ENCODE assay signal across 20 cellular contexts in the genomic region with DNA sequence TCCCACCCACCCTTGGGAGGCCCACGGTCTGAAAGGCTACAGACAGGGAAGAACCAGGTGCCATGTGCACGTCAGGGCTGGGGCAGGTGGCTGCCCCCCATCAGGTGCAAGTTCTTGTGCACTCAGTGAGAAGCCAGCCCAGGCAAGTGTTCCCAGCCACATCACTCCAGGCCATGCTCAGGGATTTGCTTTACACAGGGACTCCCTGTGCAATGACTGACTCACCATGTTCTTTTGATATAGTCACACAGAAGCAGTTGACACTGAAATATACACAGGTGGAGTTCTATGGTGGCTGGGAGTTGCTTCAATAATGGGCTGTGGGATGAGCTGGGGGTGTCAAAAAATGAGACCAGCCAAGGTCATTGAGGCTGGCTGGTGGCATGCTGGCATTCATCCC.
"Had no signal": no experiment of that assay in that cellular context is flagged by ENCODE, and none has a peak within 500 bp of the region (broad histone marks: within the 10 kb centered on the region; RNA-seq: fewer than 3 reads in every experiment).

No MANE protein-coding gene starts in this region.

- ATAC-seq: left ventricle myocardium superior; lower lobe of right lung; natural killer cell; sciatic nerve; stimulated activated effector memory CD8-positive, alpha-beta T cell treated with anti-CD3 and anti-CD28 coated beads, Interleukin-12 subunit alpha, Interleukin-12 subunit beta, amount 100 ng/mL, for 72 hours; upper lobe of right lung had no signal

- H3K27ac ChIP-seq: esophagus squamous epithelium, lower lobe of right lung, neutrophil, parathyroid adenoma, suprapubic skin, transverse colon, upper lobe of right lung, uterus had no signal

- H3K27me3 ChIP-seq: upper lobe of right lung, uterus had no signal

- H3K36me3 Mint-ChIP-seq: natural killer cell; stimulated activated effector memory CD8-positive, alpha-beta T cell treated with anti-CD3 and anti-CD28 coated beads, Interleukin-12 subunit alpha, Interleukin-12 subunit beta, amount 100 ng/mL, for 72 hours had no signal

- H3K4me1 Mint-ChIP-seq: natural killer cell had no signal

- H3K4me3 Mint-ChIP-seq: dendritic cell treated with granulocyte-macrophage colony-stimulating factor and Interleukin-4, amounts not matched to agents 40 ng/mL and 50 ng/mL, for 4 days; endodermal cell; memory B cell; natural killer cell; stimulated activated effector memory CD8-positive, alpha-beta T cell treated with anti-CD3 and anti-CD28 coated beads, Interleukin-12 subunit alpha, Interleukin-12 subunit beta, amount 100 ng/mL, for 72 hours; stimulated activated naive CD8-positive, alpha-beta T cell treated with anti-CD3 and anti-CD28 coated beads, Interleukin-15, Interleukin-2, amounts not matched to agents 100 ng/mL and 50 ng/mL, for 24 hours had no signal

- H3K27me3 Mint-ChIP-seq: memory B cell had no signal

- H3K9me3 Mint-ChIP-seq: natural killer cell; stimulated activated effector memory CD8-positive, alpha-beta T cell treated with anti-CD3 and anti-CD28 coated beads, Interleukin-12 subunit alpha, Interleukin-12 subunit beta, amount 100 ng/mL, for 72 hours had no signal

- H3K27ac Mint-ChIP-seq: endodermal cell; natural killer cell; progenitor cell of endocrine pancreas; stimulated activated effector memory CD8-positive, alpha-beta T cell treated with anti-CD3 and anti-CD28 coated beads, Interleukin-12 subunit alpha, Interleukin-12 subunit beta, amount 100 ng/mL, for 72 hours; stimulated activated naive CD8-positive, alpha-beta T cell treated with anti-CD3 and anti-CD28 coated beads, Interleukin-15, Interleukin-2, amounts not matched to agents 100 ng/mL and 50 ng/mL, for 24 hours had no signal

- H3K4me1 ChIP-seq: parathyroid adenoma, uterus had no signal

- DNase-seq: effector CD8-positive, alpha-beta T cell; endodermal cell; esophagus squamous epithelium; left ventricle myocardium superior; lower lobe of right lung; natural killer cell; stimulated activated CD4-positive, alpha-beta T cell treated with anti-CD3 and anti-CD28 coated beads, Interleukin-2, amount 100 ng/mL, for 24 hours; stimulated activated CD4-positive, alpha-beta T cell treated with anti-CD3 and anti-CD28 coated beads, Interleukin-4, amount 100 ng/mL, for 24 hours; transverse colon; upper lobe of right lung; uterus had no signal
